Comparison of ENCODE assay signal across 17 cellular contexts in the genomic region with DNA sequence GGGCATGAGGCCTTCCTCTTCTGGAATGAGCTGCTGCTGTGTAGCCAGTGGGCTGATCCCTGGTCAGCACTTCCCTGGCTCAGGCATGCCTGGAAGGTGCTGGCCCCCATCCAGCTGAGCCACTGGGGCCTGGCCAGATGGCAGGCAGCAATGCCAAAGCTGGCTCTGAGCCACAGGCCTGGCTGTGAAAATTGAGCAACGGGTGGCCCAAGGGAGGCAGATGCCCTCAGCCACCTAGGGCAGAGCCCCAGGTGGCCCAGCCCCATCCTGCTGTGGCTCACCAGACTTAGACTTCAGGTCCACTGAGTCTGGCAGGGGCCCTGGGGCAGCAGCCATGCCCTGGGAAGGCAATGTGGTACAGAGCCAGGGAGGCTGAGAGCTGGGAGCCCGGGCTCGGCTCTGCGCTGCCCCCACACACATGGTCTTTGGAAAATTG. TPM values are rescaled to one million over a fixed set of nuclear protein-coding genes. Genes with fewer than 3 reads are reported as not detected.
DNase-seq lines count a peak whose midpoint lies in the region; ATAC-seq and TF ChIP-seq lines count a peak whose summit lies in the region.
"Had no signal": no experiment of that assay in that cellular context is flagged by ENCODE, and none has a peak within 500 bp of the region (broad histone marks: within the 10 kb centered on the region; RNA-seq: fewer than 3 reads in every experiment).

No MANE protein-coding gene starts in this region.

- no peaks in the 10 kb centered on the region for H3K36me3 Mint-ChIP-seq in nephron progenitor cell (ENCODE audit: low read depth)
- no peaks in the 10 kb centered on the region for H3K36me3 Mint-ChIP-seq in osteocyte (ENCODE audit: unreplicated experiment)
- H3K36me3 Mint-ChIP-seq: activated naive CD8-positive, alpha-beta T cell treated with anti-CD3 and anti-CD28 coated beads for 36 hours; natural killer cell treated with Interleukin-12 subunit alpha and Interleukin-12 subunit beta and Interleukin-15 and Interleukin-18, amount 100 ng/mL, for 72 hours had no signal

- ATAC-seq in lung (ENCODE audit: insufficient read depth, low FRiP score), result peak; percentile 3
- ATAC-seq in GM18505 (IDR thresholded peaks at IDR 0.05; ENCODE audit: unreplicated experiment), result no peak
- no peak for ATAC-seq in HG02852 (IDR thresholded peaks at IDR 0.05; ENCODE audit: unreplicated experiment)
- ATAC-seq: activated CD8-positive, alpha-beta T cell treated with anti-CD3 and anti-CD28 coated beads for 36 hours had no signal

- H3K4me1 Mint-ChIP-seq in nephron progenitor cell (peaks cover 13% of the 10 kb centered on the region), osteocyte (ENCODE audit: unreplicated experiment) (no peaks in the 10 kb centered on the region)
- H3K4me1 Mint-ChIP-seq: activated naive CD8-positive, alpha-beta T cell treated with anti-CD3 and anti-CD28 coated beads for 36 hours had no signal

- H3K27ac Mint-ChIP-seq in nephron progenitor cell (no peak overlapping the region), osteocyte (ENCODE audit: unreplicated experiment) (no peak overlapping the region)
- H3K27ac Mint-ChIP-seq: activated CD8-positive, alpha-beta T cell treated with anti-CD3 and anti-CD28 coated beads for 36 hours; activated naive CD8-positive, alpha-beta T cell treated with anti-CD3 and anti-CD28 coated beads for 36 hours; natural killer cell treated with Interleukin-12 subunit alpha and Interleukin-12 subunit beta and Interleukin-15 and Interleukin-18, amount 100 ng/mL, for 72 hours had no signal

- 64 to 80% methylated on average over 4 of the region's 4 CpGs for WGBS in lung, 2 donors

- H3K27me3 Mint-ChIP-seq in nephron progenitor cell (ENCODE audit: low read depth, poor library complexity), result peaks cover 37% of the 10 kb centered on the region
- peaks cover 59% of the 10 kb centered on the region for H3K27me3 Mint-ChIP-seq in osteocyte (ENCODE audit: unreplicated experiment)

- H3K9me3 ChIP-seq in MG63 (no peaks in the 10 kb centered on the region; the same call in 1 of the 2 replicates), lung (ENCODE audit: control insufficient read depth in 2 of 2, insufficient read depth in 1 of 2, low read length in 1 of 2) (no peaks in the 10 kb centered on the region)

- H3K4me3 ChIP-seq in MG63 (no peak overlapping the region), lung (no peak overlapping the region)
- H3K4me3 ChIP-seq: BLaER1 had no signal

- H3K27me3 ChIP-seq in MG63, result peaks cover 41% of the 10 kb centered on the region
- no peaks in the 10 kb centered on the region for H3K27me3 ChIP-seq in lung (ENCODE audit: control insufficient read depth, insufficient read depth)
- H3K27me3 ChIP-seq: BLaER1 had no signal

- H3K4me3 Mint-ChIP-seq in nephron progenitor cell (no peak overlapping the region), osteocyte (ENCODE audit: unreplicated experiment) (no peak overlapping the region)
- H3K4me3 Mint-ChIP-seq: activated CD8-positive, alpha-beta T cell treated with anti-CD3 and anti-CD28 coated beads for 36 hours; activated naive CD8-positive, alpha-beta T cell treated with anti-CD3 and anti-CD28 coated beads for 36 hours; natural killer cell treated with Interleukin-12 subunit alpha and Interleukin-12 subunit beta and Interleukin-15 and Interleukin-18, amount 100 ng/mL, for 72 hours had no signal

- H3K36me3 ChIP-seq in MG63 (no peaks in the 10 kb centered on the region), lung (ENCODE audit: control insufficient read depth in 2 of 2, insufficient read depth in 2 of 2, low read length in 2 of 2) (no peaks in the 10 kb centered on the region)
- H3K36me3 ChIP-seq: BLaER1 had no signal

- peak; percentile 20 for DNase-seq in COLO668 (lab: John Stamatoyannopoulos, UW; ENCODE audit: unreplicated experiment)
- DNase-seq in MG63, result peak; percentile 70
- peak; percentile 79 for DNase-seq in SHP77 treated with DMSO at 0.1 percent for 48 hours (lab: John Stamatoyannopoulos, UW)
- peak; percentile 63 for DNase-seq in lung (ENCODE audit: low spot score)
- DNase-seq in nephron progenitor cell, result no peak
- no peak for DNase-seq in osteocyte (ENCODE audit: extremely low spot score, unreplicated experiment)
- DNase-seq: activated CD8-positive, alpha-beta T cell treated with anti-CD3 and anti-CD28 coated beads for 36 hours; activated naive CD8-positive, alpha-beta T cell treated with anti-CD3 and anti-CD28 coated beads for 36 hours; effector CD4-positive, alpha-beta T cell; NCI-H526 treated with DMSO at 0.1 percent for 48 hours; stimulated activated naive CD4-positive, alpha-beta T cell; SW 1271 had no signal

- H3K27ac ChIP-seq in lung (ENCODE audit: low read depth in 1 of 2, low read length in 1 of 2), result no peak overlapping the region
- H3K27ac ChIP-seq: BLaER1 had no signal

- TF ChIP-seq POLR2A in GM18505 (IDR thresholded peaks at IDR 0.05; ENCODE audit: borderline replicate concordance, extremely low read depth, insufficient read depth, insufficient read length), result no peak

- no peaks in the 10 kb centered on the region for H3K9me3 Mint-ChIP-seq in nephron progenitor cell
- no peaks in the 10 kb centered on the region for H3K9me3 Mint-ChIP-seq in osteocyte (ENCODE audit: unreplicated experiment)
- H3K9me3 Mint-ChIP-seq: activated CD8-positive, alpha-beta T cell treated with anti-CD3 and anti-CD28 coated beads for 36 hours; natural killer cell treated with Interleukin-12 subunit alpha and Interleukin-12 subunit beta and Interleukin-15 and Interleukin-18, amount 100 ng/mL, for 72 hours had no signal

- no peak for TF ChIP-seq CTCF in lung (IDR thresholded peaks at IDR 0.05; ENCODE audit: control extremely low read depth, extremely low read depth)
- TF ChIP-seq CTCF in nephron progenitor cell (IDR thresholded peaks at IDR 0.05), result no peak
- TF ChIP-seq CTCF in osteocyte (IDR thresholded peaks at IDR 0.05), result no peak

- H3K4me1 ChIP-seq in lung (ENCODE audit: control insufficient read depth in 2 of 2, insufficient read depth in 2 of 2, low read length in 2 of 2), result no peaks in the 10 kb centered on the region
- H3K4me1 ChIP-seq: BLaER1 had no signal

RNA-seq across cellular contexts. Expression of gene CRHR1, which starts 8.5 kb away (rescaled TPM):
- total RNA-seq in MG63 (2014; rRNA removed; shearing (Covaris generic); ENCODE audit: low replicate concordance), result not detected in 2 replicates
- total RNA-seq in lung (not detected), osteocyte (not detected in 2 replicates)
- not detected for polyA plus RNA-seq in lung
- total RNA-seq: activated CD8-positive, alpha-beta T cell treated with anti-CD3 and anti-CD28 coated beads for 36 hours; activated naive CD8-positive, alpha-beta T cell treated with anti-CD3 and anti-CD28 coated beads for 36 hours; HT1080; natural killer cell treated with Interleukin-12 subunit alpha and Interleukin-12 subunit beta and Interleukin-15 and Interleukin-18, amount 100 ng/mL, for 72 hours had no signal

Comparison
In these comparisons a context has a peak if more than half of its experiments do, and no peak if none do; other contexts are left out.
1. DNase-seq: peak in COLO668 (single experiment), MG63 (single experiment), SHP77 treated with DMSO at 0.1 percent for 48 hours (single experiment) and lung (single experiment); none in nephron progenitor cell (single experiment) and osteocyte (single experiment).